ENCODE assay signal across 13 cellular contexts in genomic region chr4:158914178-158914577, GRCh38.
DNase-seq lines count a peak whose midpoint lies in the region; ATAC-seq, FAIRE-seq and TF ChIP-seq lines count a peak whose summit lies in the region.
"Had no signal": no experiment of that assay in that cellular context is flagged by ENCODE, and none has a peak within 500 bp of the region (broad histone marks: within the 10 kb centered on the region; RNA-seq: fewer than 3 reads in every experiment).

No MANE protein-coding gene starts in this region.

- H3K36me3 ChIP-seq in neural progenitor cell, result no peaks in the 10 kb centered on the region

- DNase-seq in AG09309 (ENCODE audit: low read depth), result peak; percentile 69
- DNase-seq in RCC 7860 (ENCODE audit: low spot score), result peak; percentile 55
- DNase-seq in epithelial cell of proximal tubule (ENCODE audit: low read depth), result peak; percentile 44
- no peak for DNase-seq in neural progenitor cell (ENCODE audit: low spot score)
- no peak for DNase-seq in cerebellar cortex (ENCODE audit: low spot score)
- DNase-seq in T-helper 2 cell treated with Interferon-gamma antibody and Interleukin-4, amounts not matched to agents 5 μg/mL and 100 μg/mL, for 36 hours (ENCODE audit: low spot score), result no peak
- DNase-seq: activated CD4-positive, alpha-beta T cell treated with anti-CD3 and anti-CD28 coated beads, Interleukin-2, amount 50 U/mL, for 48 hours; activated naive CD8-positive, alpha-beta T cell treated with anti-CD3 and anti-CD28 coated beads, Interleukin-2, amount 10 ng/mL, durations not matched to agents 7 days and 5 days; CD4-positive, alpha-beta T cell; NCI-H2171 treated with DMSO at 0.1 percent for 48 hours had no signal

- H3K36me3 Mint-ChIP-seq in neural progenitor cell, result peaks cover 2% of the 10 kb centered on the region
- H3K36me3 Mint-ChIP-seq in T-helper 2 cell treated with Interferon-gamma antibody and Interleukin-4, amounts not matched to agents 5 μg/mL and 100 μg/mL, for 36 hours (ENCODE audit: low read depth), result no peaks in the 10 kb centered on the region

- H3K4me3 Mint-ChIP-seq in neural progenitor cell, result no peak overlapping the region
- H3K4me3 Mint-ChIP-seq in T-helper 2 cell treated with Interferon-gamma antibody and Interleukin-4, amounts not matched to agents 5 μg/mL and 100 μg/mL, for 36 hours, result no peak overlapping the region
- H3K4me3 Mint-ChIP-seq: activated naive CD8-positive, alpha-beta T cell treated with anti-CD3 and anti-CD28 coated beads, Interleukin-2, amount 10 ng/mL, durations not matched to agents 7 days and 5 days; CD4-positive, alpha-beta T cell had no signal

- peaks cover 17% of the 10 kb centered on the region for H3K4me1 Mint-ChIP-seq in neural progenitor cell
- no peaks in the 10 kb centered on the region for H3K4me1 Mint-ChIP-seq in T-helper 2 cell treated with Interferon-gamma antibody and Interleukin-4, amounts not matched to agents 5 μg/mL and 100 μg/mL, for 36 hours (ENCODE audit: low read depth)
- H3K4me1 Mint-ChIP-seq: activated naive CD8-positive, alpha-beta T cell treated with anti-CD3 and anti-CD28 coated beads, Interleukin-2, amount 10 ng/mL, durations not matched to agents 7 days and 5 days had no signal

- ATAC-seq in HG03460 (IDR thresholded peaks at IDR 0.05; ENCODE audit: unreplicated experiment), result no peak
- ATAC-seq in GM21390 (IDR thresholded peaks at IDR 0.05; ENCODE audit: unreplicated experiment), result no peak
- ATAC-seq: HepG2 had no signal

- H3K4me2 ChIP-seq in neural progenitor cell, result no peak overlapping the region

- no peak overlapping the region for H3K9ac ChIP-seq in neural progenitor cell

- H3K9me3 ChIP-seq in neural progenitor cell (ENCODE audit: low read depth), result no peaks in the 10 kb centered on the region

- no peaks in the 10 kb centered on the region for H3K27me3 Mint-ChIP-seq in neural progenitor cell (ENCODE audit: insufficient read depth, low read depth)
- peaks cover 2% of the 10 kb centered on the region for H3K27me3 Mint-ChIP-seq in T-helper 2 cell treated with Interferon-gamma antibody and Interleukin-4, amounts not matched to agents 5 μg/mL and 100 μg/mL, for 36 hours (ENCODE audit: low read depth)
- H3K27me3 Mint-ChIP-seq: activated naive CD8-positive, alpha-beta T cell treated with anti-CD3 and anti-CD28 coated beads, Interleukin-2, amount 10 ng/mL, durations not matched to agents 7 days and 5 days; CD4-positive, alpha-beta T cell had no signal

- H3K27ac ChIP-seq in neural progenitor cell, result no peak overlapping the region

- peaks cover 3% of the 10 kb centered on the region for H3F3A ChIP-seq in neural progenitor cell (ENCODE audit: low read depth)

- H2AFZ ChIP-seq in neural progenitor cell (replicated peaks), result no peak overlapping the region

- no peaks in the 10 kb centered on the region for H3K4me1 ChIP-seq in neural progenitor cell

- no peaks in the 10 kb centered on the region for H3K27me3 ChIP-seq in neural progenitor cell

- peak; percentile 71 for FAIRE-seq in RCC 7860 (lab: Jason Lieb, UNC)
- FAIRE-seq: HepG2 had no signal

- H3K4me3 ChIP-seq in AG09309 (ENCODE audit: control insufficient read depth, low read depth, low read length) (no peak overlapping the region), epithelial cell of proximal tubule (ENCODE audit: low read depth, low read length) (no peak overlapping the region), neural progenitor cell (no peak overlapping the region)

- peak overlapping the region; percentile 27 for H3K27ac Mint-ChIP-seq in neural progenitor cell
- H3K27ac Mint-ChIP-seq in T-helper 2 cell treated with Interferon-gamma antibody and Interleukin-4, amounts not matched to agents 5 μg/mL and 100 μg/mL, for 36 hours, result no peak overlapping the region
- H3K27ac Mint-ChIP-seq: activated naive CD8-positive, alpha-beta T cell treated with anti-CD3 and anti-CD28 coated beads, Interleukin-2, amount 10 ng/mL, durations not matched to agents 7 days and 5 days; CD4-positive, alpha-beta T cell had no signal

- H3K9me3 Mint-ChIP-seq in neural progenitor cell, result no peaks in the 10 kb centered on the region
- no peaks in the 10 kb centered on the region for H3K9me3 Mint-ChIP-seq in T-helper 2 cell treated with Interferon-gamma antibody and Interleukin-4, amounts not matched to agents 5 μg/mL and 100 μg/mL, for 36 hours
- H3K9me3 Mint-ChIP-seq: activated naive CD8-positive, alpha-beta T cell treated with anti-CD3 and anti-CD28 coated beads, Interleukin-2, amount 10 ng/mL, durations not matched to agents 7 days and 5 days had no signal

- TF ChIP-seq CTCF in AG09309 (IDR thresholded peaks at IDR 0.05; ENCODE audit: control insufficient read depth, insufficient read depth, low read depth, low read length, missing control alignments) (no peak), epithelial cell of proximal tubule (conservative IDR thresholded peaks at IDR 0.05; ENCODE audit: low read depth, low read length) (no peak), neural progenitor cell (IDR thresholded peaks at IDR 0.05) (no peak)

- no peaks in the 10 kb centered on the region for H4K20me1 ChIP-seq in neural progenitor cell (ENCODE audit: low read depth)

- no peaks in the 10 kb centered on the region for H3K79me2 ChIP-seq in neural progenitor cell (ENCODE audit: low read depth)

Comparison
In these comparisons a context has a peak if more than half of its experiments do, and no peak if none do; other contexts are left out.
1. DNase-seq: peak in AG09309 (single experiment), RCC 7860 (single experiment) and epithelial cell of proximal tubule (single experiment); none in neural progenitor cell (single experiment), cerebellar cortex (single experiment) and T-helper 2 cell treated with Interferon-gamma antibody and Interleukin-4, amounts not matched to agents 5 μg/mL and 100 μg/mL, for 36 hours (single experiment).